Comparison of ENCODE assay signal across 11 cellular contexts in the genomic region with DNA sequence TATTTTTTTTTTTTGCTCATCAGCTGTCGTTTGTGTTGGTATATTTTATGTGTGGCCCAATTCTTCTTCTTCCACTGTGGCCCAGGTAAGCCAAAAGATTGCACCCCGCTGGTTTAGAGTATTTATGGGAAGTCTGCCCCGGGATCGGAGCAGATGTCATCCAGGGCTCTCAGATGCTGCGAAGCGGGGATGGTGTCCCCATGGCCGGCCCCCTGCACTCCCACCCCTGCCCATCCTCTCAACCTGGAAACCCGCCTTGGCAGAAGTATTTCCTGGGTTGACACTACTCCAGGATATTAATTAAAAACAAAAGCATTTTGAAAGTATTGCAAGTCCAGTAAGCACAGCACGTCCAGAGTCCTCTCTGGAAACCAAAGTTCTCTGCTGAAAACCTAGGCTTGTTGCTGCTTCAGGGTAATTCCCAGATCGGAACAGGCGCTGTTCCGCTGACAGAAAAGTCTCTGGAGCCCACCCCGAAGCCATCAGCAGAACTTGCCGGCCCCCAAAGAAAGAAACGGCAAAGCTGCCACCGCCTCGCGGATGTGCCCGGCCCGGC. TPM values are rescaled to one million over a fixed set of nuclear protein-coding genes. Genes with fewer than 3 reads are reported as not detected.
DNase-seq lines count a peak whose midpoint lies in the region; ATAC-seq and TF ChIP-seq lines count a peak whose summit lies in the region.
"Had no signal": no experiment of that assay in that cellular context is flagged by ENCODE, and none has a peak within 500 bp of the region (broad histone marks: within the 10 kb centered on the region; RNA-seq: fewer than 3 reads in every experiment).

No MANE protein-coding gene starts in this region.

- 34 to 60% (median 48%) methylated on average over 13 to 20 of the region's 20 CpGs for WGBS in adrenal gland, 4 donors

- H3K4me1 Mint-ChIP-seq in stimulated activated naive CD8-positive, alpha-beta T cell treated with anti-CD3 and anti-CD28 coated beads, Interleukin-15, Interleukin-2, amounts not matched to agents 100 ng/mL and 50 ng/mL, for 24 hours (ENCODE audit: low read depth) = peaks cover 4% of the 10 kb centered on the region
- peaks cover 18% of the 10 kb centered on the region for H3K4me1 Mint-ChIP-seq in nephron

- TF ChIP-seq POLR2A in adrenal gland (IDR thresholded peaks at IDR 0.05) = no peak

- no peaks in the 10 kb centered on the region for H3K9me3 ChIP-seq in duodenal mucosa (ENCODE audit: control insufficient read depth in 1 of 2, low read length in 2 of 2)
- no peaks in the 10 kb centered on the region for H3K9me3 ChIP-seq in adrenal gland (replicated peaks in 1 of 3)

- peak overlapping the region in 1 of 2 donors; percentile 32 for H3K9ac ChIP-seq in duodenal mucosa (ENCODE audit: low read depth in 1 of 2, low read length in 2 of 2)

- H3K27me3 Mint-ChIP-seq in stimulated activated naive CD8-positive, alpha-beta T cell treated with anti-CD3 and anti-CD28 coated beads, Interleukin-15, Interleukin-2, amounts not matched to agents 100 ng/mL and 50 ng/mL, for 24 hours = peaks cover 63% of the 10 kb centered on the region
- peaks cover 50% of the 10 kb centered on the region for H3K27me3 Mint-ChIP-seq in nephron (ENCODE audit: low read depth)

- H3K4me3 Mint-ChIP-seq in stimulated activated naive CD8-positive, alpha-beta T cell treated with anti-CD3 and anti-CD28 coated beads, Interleukin-15, Interleukin-2, amounts not matched to agents 100 ng/mL and 50 ng/mL, for 24 hours = peak overlapping the region; percentile 27
- peak overlapping the region; percentile 79 to 88 (median 85) for H3K4me3 Mint-ChIP-seq in nephron

- no peaks in the 10 kb centered on the region for H3K36me3 ChIP-seq in duodenal mucosa (ENCODE audit: control insufficient read depth in 1 of 2, insufficient read depth in 2 of 2, low read length in 2 of 2)
- no peaks in the 10 kb centered on the region for H3K36me3 ChIP-seq in adrenal gland (replicated peaks in 1 of 2)

- no peaks in the 10 kb centered on the region for H3K9me3 Mint-ChIP-seq in stimulated activated naive CD8-positive, alpha-beta T cell treated with anti-CD3 and anti-CD28 coated beads, Interleukin-15, Interleukin-2, amounts not matched to agents 100 ng/mL and 50 ng/mL, for 24 hours
- no peaks in the 10 kb centered on the region for H3K9me3 Mint-ChIP-seq in nephron

- ATAC-seq in stimulated activated naive CD8-positive, alpha-beta T cell treated with anti-CD3 and anti-CD28 coated beads, Interleukin-15, Interleukin-2, amounts not matched to agents 100 U/mL and 50 U/mL, for 24 hours = no peak
- no peak for ATAC-seq in HG03354 (IDR thresholded peaks at IDR 0.05; ENCODE audit: poor library complexity, severe bottlenecking, unreplicated experiment)

- TF ChIP-seq CTCF in nephron (IDR thresholded peaks at IDR 0.05; ENCODE audit: unreplicated experiment in 3 of 3) (no peak), adrenal gland (IDR thresholded peaks at IDR 0.05) (no peak)

- intact Hi-C loops in adrenal gland (cut with DNase I) = no loop called here

- peaks cover 7 to 8% of the 10 kb centered on the region in 2 donors for H3K27me3 ChIP-seq in duodenal mucosa (ENCODE audit: control insufficient read depth in 1 of 2, insufficient read depth in 2 of 2, low read length in 2 of 2)
- no peaks in the 10 kb centered on the region for H3K27me3 ChIP-seq in adrenal gland

- H3K27ac Mint-ChIP-seq in stimulated activated naive CD8-positive, alpha-beta T cell treated with anti-CD3 and anti-CD28 coated beads, Interleukin-15, Interleukin-2, amounts not matched to agents 100 ng/mL and 50 ng/mL, for 24 hours = no peak overlapping the region
- no peak overlapping the region for H3K27ac Mint-ChIP-seq in nephron

- peak overlapping the region; percentile 55 to 56 for H3K4me3 ChIP-seq in duodenal mucosa (ENCODE audit: low read depth in 1 of 2, low read length in 2 of 2)
- peak overlapping the region in 2 of 4 donors; percentile 34 to 75 for H3K4me3 ChIP-seq in adrenal gland

- H3K36me3 Mint-ChIP-seq in stimulated activated naive CD8-positive, alpha-beta T cell treated with anti-CD3 and anti-CD28 coated beads, Interleukin-15, Interleukin-2, amounts not matched to agents 100 ng/mL and 50 ng/mL, for 24 hours (ENCODE audit: low read depth) = no peaks in the 10 kb centered on the region
- H3K36me3 Mint-ChIP-seq in nephron (ENCODE audit: low read depth) = no peaks in the 10 kb centered on the region

- no peak for DNase-seq in stimulated activated naive CD8-positive, alpha-beta T cell treated with anti-CD3 and anti-CD28 coated beads, Interleukin-15, Interleukin-2, amounts not matched to agents 100 U/mL and 50 U/mL, for 24 hours
- DNase-seq in T1000 (lab: John Stamatoyannopoulos, UW) (no peak), SKM-1 (lab: John Stamatoyannopoulos, UW; ENCODE audit: unreplicated experiment) (no peak), adrenal gland (no peak)
- DNase-seq: activated CD4-positive, CD25-positive, alpha-beta regulatory T cell; DMS79; NCI-H1694 had no signal

- peaks cover 9 to 21% of the 10 kb centered on the region in 2 donors for H3K4me1 ChIP-seq in duodenal mucosa (ENCODE audit: control insufficient read depth in 1 of 2, insufficient read depth in 2 of 2, low read length in 2 of 2)
- H3K4me1 ChIP-seq in adrenal gland (replicated peaks in 1 of 2) = peaks cover 0 to 5% of the 10 kb centered on the region in 2 donors

- H3K27ac ChIP-seq in duodenal mucosa (ENCODE audit: low read depth, low read length) (no peak overlapping the region), adrenal gland (no peak overlapping the region)

RNA-seq across cellular contexts. Expression of a gene that starts 0.8 kb away (rescaled TPM):
- 10 to 100 TPM in 2 of 8 donors, 1 to 10 TPM in 6; 1.9 to 47.6 (median 5.5) TPM for total RNA-seq in adrenal gland
- polyA plus RNA-seq in adrenal gland = 1 to 10 TPM; 2.3 to 3.8 (median 3.7) TPM
